In genomic region chr1:100866041-100866900, GRCh38 we compare ENCODE assay signal across 10 cellular contexts. TPM values are rescaled to one million over a fixed set of nuclear protein-coding genes. Genes with fewer than 3 reads are reported as not detected.
DNase-seq lines count a peak whose midpoint lies in the region; ATAC-seq and TF ChIP-seq lines count a peak whose summit lies in the region.
"Had no signal": no experiment of that assay in that cellular context is flagged by ENCODE, and none has a peak within 500 bp of the region (broad histone marks: within the 10 kb centered on the region; RNA-seq: fewer than 3 reads in every experiment).

No MANE protein-coding gene starts in this region.

- no peaks in the 10 kb centered on the region for H3K36me3 Mint-ChIP-seq in GM23338 (ENCODE audit: low read depth)
- no peaks in the 10 kb centered on the region for H3K36me3 Mint-ChIP-seq in activated T-cell treated with anti-CD3 and anti-CD28 coated beads, Interleukin-2, amount 50 U/mL, for 72 hours (ENCODE audit: insufficient read depth in 2 of 2)
- H3K36me3 Mint-ChIP-seq: naive thymus-derived CD8-positive, alpha-beta T cell had no signal

- no peaks in the 10 kb centered on the region for H4K20me1 ChIP-seq in GM23338 (replicated peaks; ENCODE audit: insufficient read depth)

- DNase-seq in Daoy (ENCODE audit: low read depth) (peak; percentile 53), GM23338 (ENCODE audit: low spot score) (peak; percentile 29), NCI-H2171 (lab: John Stamatoyannopoulos, UW) (peak; percentile 31), choroid plexus epithelial cell (ENCODE audit: low read depth) (peak; percentile 86), myocyte (ENCODE audit: low read depth) (peak; percentile 78), NCI-H2029 treated with DMSO at 0.1 percent for 48 hours (lab: John Stamatoyannopoulos, UW) (no peak)
- DNase-seq in effector CD8-positive, alpha-beta T cell (lab: John Stamatoyannopoulos, UW), result no peak
- DNase-seq in activated T-cell treated with anti-CD3 and anti-CD28 coated beads, Interleukin-2, amount 50 U/mL, for 72 hours, result no peak

- H3K4me3 Mint-ChIP-seq in GM23338, result no peak overlapping the region
- no peak overlapping the region for H3K4me3 Mint-ChIP-seq in activated T-cell treated with anti-CD3 and anti-CD28 coated beads, Interleukin-2, amount 50 U/mL, for 72 hours
- H3K4me3 Mint-ChIP-seq: naive thymus-derived CD8-positive, alpha-beta T cell had no signal

- H3K27ac Mint-ChIP-seq in GM23338, result no peak overlapping the region
- H3K27ac Mint-ChIP-seq in activated T-cell treated with anti-CD3 and anti-CD28 coated beads, Interleukin-2, amount 50 U/mL, for 72 hours, result no peak overlapping the region

- no peaks in the 10 kb centered on the region for H3F3A ChIP-seq in GM23338 (replicated peaks; ENCODE audit: low read depth)

- no peak; the same call in 2 of the 3 replicates for ATAC-seq in GM23338
- ATAC-seq in activated T-cell treated with anti-CD3 and anti-CD28 coated beads, Interleukin-2, amount 50 U/mL, for 72 hours (replicated peaks in 1 of 2), result no peak

- no peak overlapping the region for H3K27ac ChIP-seq in GM23338 (ENCODE audit: low read depth)
- H3K27ac ChIP-seq: SJSA1 had no signal

- no peaks in the 10 kb centered on the region for H3K27me3 ChIP-seq in GM23338 (ENCODE audit: insufficient read depth)
- H3K27me3 ChIP-seq: SJSA1 had no signal

- H3K9me2 ChIP-seq in GM23338 (ENCODE audit: insufficient read depth), result peaks cover 4% of the 10 kb centered on the region; the same call in 1 of the 2 replicates

- no peak overlapping the region for H3K4me2 ChIP-seq in GM23338

- no peaks in the 10 kb centered on the region for H3K9me3 Mint-ChIP-seq in GM23338
- no peaks in the 10 kb centered on the region for H3K9me3 Mint-ChIP-seq in activated T-cell treated with anti-CD3 and anti-CD28 coated beads, Interleukin-2, amount 50 U/mL, for 72 hours
- H3K9me3 Mint-ChIP-seq: naive thymus-derived CD8-positive, alpha-beta T cell had no signal

- H3K4me3 ChIP-seq in GM23338, result no peak overlapping the region
- H3K4me3 ChIP-seq in choroid plexus epithelial cell (ENCODE audit: low read depth, low read length), result peak overlapping the region; percentile 1
- H3K4me3 ChIP-seq: SJSA1 had no signal

- H3K27me3 Mint-ChIP-seq in GM23338 (ENCODE audit: insufficient read depth, low read depth, poor library complexity), result no peaks in the 10 kb centered on the region
- H3K27me3 Mint-ChIP-seq in activated T-cell treated with anti-CD3 and anti-CD28 coated beads, Interleukin-2, amount 50 U/mL, for 72 hours (ENCODE audit: low read depth), result no peaks in the 10 kb centered on the region
- H3K27me3 Mint-ChIP-seq: naive thymus-derived CD8-positive, alpha-beta T cell had no signal

- no peaks in the 10 kb centered on the region for H3K4me1 Mint-ChIP-seq in GM23338
- H3K4me1 Mint-ChIP-seq in activated T-cell treated with anti-CD3 and anti-CD28 coated beads, Interleukin-2, amount 50 U/mL, for 72 hours (ENCODE audit: low read depth), result no peaks in the 10 kb centered on the region
- H3K4me1 Mint-ChIP-seq: naive thymus-derived CD8-positive, alpha-beta T cell had no signal

- 0 out of 2 replicates have a peak, but pooled peaks cover 5% of the 10 kb centered on the region for H3K4me1 ChIP-seq in GM23338 (ENCODE audit: insufficient read depth)
- H3K4me1 ChIP-seq: SJSA1 had no signal

- no peak overlapping the region for H2AFZ ChIP-seq in GM23338

- peak; percentile 55 to 66 for TF ChIP-seq CTCF in GM23338 (conservative IDR thresholded peaks at IDR 0.05; ENCODE audit: low read depth in 2 of 2)
- TF ChIP-seq CTCF in choroid plexus epithelial cell (conservative IDR thresholded peaks at IDR 0.05; ENCODE audit: low read depth, low read length), result peak; percentile 58

- no peaks in the 10 kb centered on the region for H3K79me2 ChIP-seq in GM23338 (replicated peaks; ENCODE audit: insufficient read depth)

- no peaks in the 10 kb centered on the region for H3K36me3 ChIP-seq in GM23338 (ENCODE audit: insufficient read depth)
- H3K36me3 ChIP-seq: SJSA1 had no signal

TF ChIP-seq in GM23338, 12 proteins besides CTCF, POLR2A, EP300 and RAD21 (continues in another document):
- TF ChIP-seq JUNB (IDR thresholded peaks at IDR 0.05; ENCODE audit: unreplicated experiment) (no peak), STAT1 (IDR thresholded peaks at IDR 0.05; ENCODE audit: unreplicated experiment) (no peak), CREB1 (CRISPR knock-in tag; IDR thresholded peaks at IDR 0.05; ENCODE audit: low read depth) (no peak), EZH2phosphoT487 (IDR thresholded peaks at IDR 0.05; ENCODE audit: unreplicated experiment) (no peak), ZNF114 (CRISPR knock-in tag; IDR thresholded peaks at IDR 0.05) (no peak), ZNF331 (CRISPR knock-in tag; IDR thresholded peaks at IDR 0.05; ENCODE audit: low read depth) (no peak), EZH2 (IDR thresholded peaks at IDR 0.05; ENCODE audit: low read depth, unreplicated experiment) (no peak), POLR2AphosphoS5 (IDR thresholded peaks at IDR 0.05; ENCODE audit: low read depth) (no peak), NANOG (IDR thresholded peaks at IDR 0.05; ENCODE audit: borderline replicate concordance) (no peak), ETS1 (IDR thresholded peaks at IDR 0.05) (no peak), REST (IDR thresholded peaks at IDR 0.05; ENCODE audit: unreplicated experiment) (no peak)

RNA-seq across cellular contexts. Expression of gene EXTL2, which starts 28.4 kb away (rescaled TPM):
- total RNA-seq in Daoy (2014; rRNA removed; shearing (Covaris generic)), result 26.3 and 29.3 TPM in 2 replicates
- 45.4 and 68.9 TPM in 2 replicates for total RNA-seq in GM23338 (2014; rRNA removed; shearing (Covaris generic))
- polyA plus RNA-seq in GM23338 (2016; fragmentation: Nextera tagmentation; extraction: Ambion mirVana), result 37.6 and 45.3 TPM in 2 replicates
- total RNA-seq in myocyte, result 20.1 and 27.6 TPM in 2 replicates
- 19.3 TPM for polyA plus RNA-seq in myocyte (2012)
- total RNA-seq in activated T-cell treated with anti-CD3 and anti-CD28 coated beads, Interleukin-2, amount 50 U/mL, for 72 hours, result 1 to 10 TPM; 4.0 to 4.9 TPM

RNA-seq across cellular contexts. Expression of gene SLC30A7, which starts 29.6 kb away (rescaled TPM):
- 69.5 and 70.4 TPM in 2 replicates for total RNA-seq in Daoy (2014; rRNA removed; shearing (Covaris generic))
- 22.5 and 25.1 TPM in 2 replicates for total RNA-seq in GM23338 (2014; rRNA removed; shearing (Covaris generic))
- 7.7 and 9.8 TPM in 2 replicates for polyA plus RNA-seq in GM23338 (2016; fragmentation: Nextera tagmentation; extraction: Ambion mirVana)
- 18.3 and 26.8 TPM in 2 replicates for total RNA-seq in myocyte
- polyA plus RNA-seq in myocyte (2012), result 8.7 TPM
- total RNA-seq in activated T-cell treated with anti-CD3 and anti-CD28 coated beads, Interleukin-2, amount 50 U/mL, for 72 hours, result 10 to 100 TPM; 39.3 to 48.7 TPM

Comparison
In these comparisons a context has a peak if more than half of its experiments do, and no peak if none do; other contexts are left out.
1. DNase-seq: peak in Daoy (single experiment), GM23338 (single experiment), NCI-H2171 (single experiment), choroid plexus epithelial cell (single experiment) and myocyte (single experiment); none in effector CD8-positive, alpha-beta T cell (single experiment), activated T-cell treated with anti-CD3 and anti-CD28 coated beads, Interleukin-2, amount 50 U/mL, for 72 hours (0 of 2) and NCI-H2029 treated with DMSO at 0.1 percent for 48 hours (single experiment).